Comparison of ENCODE assay signal across 1 cellular context in genomic region chr19:55640043-55640576, GRCh38.
TF ChIP-seq lines count a peak whose summit lies in the region.

No MANE protein-coding gene starts in this region.

TF ChIP-seq in K562, 482 proteins besides CTCF, POLR2A, EP300 and RAD21 (continued from another document and continues in another):
- no peak for TF ChIP-seq IRF9 (tag; IDR thresholded peaks at IDR 0.05)
- no peak; the same call in 1 of the 2 replicates for TF ChIP-seq CREB3 (tag; conservative IDR thresholded peaks at IDR 0.05; ENCODE audit: low read depth)
- no peak for TF ChIP-seq WHSC1 (IDR thresholded peaks at IDR 0.05; ENCODE audit: low read length)
- peak; percentile 53; the same call in 1 of the 2 replicates for TF ChIP-seq TSHZ1 (CRISPR knock-in tag; IDR thresholded peaks at IDR 0.05)
- TF ChIP-seq ZNF695 (CRISPR knock-in tag; IDR thresholded peaks at IDR 0.05), result 0 out of 2 replicates have a peak, but pooled peaks have one; percentile 62
- no peak for TF ChIP-seq GTF3C2 (IDR thresholded peaks at IDR 0.05; ENCODE audit: borderline replicate concordance, extremely low read depth, insufficient read length)
- TF ChIP-seq POU5F1 (IDR thresholded peaks at IDR 0.05; ENCODE audit: borderline replicate concordance, low read depth, low read length, partially characterized antibody), result no peak
- peak; percentile 68 for TF ChIP-seq CCNT2 (IDR thresholded peaks at IDR 0.05; ENCODE audit: borderline replicate concordance, extremely low read depth, insufficient read length, low read depth, low read length)
- TF ChIP-seq ELF4 (CRISPR knock-in tag; IDR thresholded peaks at IDR 0.05), result peak; percentile 48; the same call in 1 of the 2 replicates
- no peak for TF ChIP-seq SMARCC2 (IDR thresholded peaks at IDR 0.05; ENCODE audit: low read depth)
- TF ChIP-seq CEBPG (CRISPR knock-in tag; IDR thresholded peaks at IDR 0.05), result no peak
- no peak for TF ChIP-seq CEBPG (tag; conservative IDR thresholded peaks at IDR 0.05 in 1 of 2, IDR thresholded peaks at IDR 0.05 in 1 of 2)
- TF ChIP-seq ZNF124 (CRISPR knock-in tag; IDR thresholded peaks at IDR 0.05), result peak; percentile 95; the same call in 1 of the 2 replicates
- 0 out of 2 replicates have a peak, but pooled peaks have one; percentile 41 for TF ChIP-seq ZBED1 (IDR thresholded peaks at IDR 0.05)
- TF ChIP-seq ZNF24 (IDR thresholded peaks at IDR 0.05), result no peak
- TF ChIP-seq ZNF444 (CRISPR knock-in tag; IDR thresholded peaks at IDR 0.05), result no peak
- peak; percentile 41; the same call in 1 of the 2 replicates for TF ChIP-seq DEAF1 (CRISPR knock-in tag; IDR thresholded peaks at IDR 0.05)
- peak; percentile 98 for TF ChIP-seq ZNF282 (CRISPR knock-in tag; IDR thresholded peaks at IDR 0.05)
- no peak for TF ChIP-seq DPF2 (IDR thresholded peaks at IDR 0.05)
- no peak for TF ChIP-seq SREBF2 (CRISPR knock-in tag; IDR thresholded peaks at IDR 0.05)
- no peak for TF ChIP-seq ZNF764 (CRISPR knock-in tag; IDR thresholded peaks at IDR 0.05; ENCODE audit: low read depth)
- no peak for TF ChIP-seq PTBP1 (IDR thresholded peaks at IDR 0.05; ENCODE audit: low read depth, low read length)
- TF ChIP-seq FOXJ2 (tag; IDR thresholded peaks at IDR 0.05), result no peak
- peak; percentile 99 for TF ChIP-seq ATF6 (CRISPR knock-in tag; IDR thresholded peaks at IDR 0.05)
- TF ChIP-seq ARID4B (CRISPR knock-in tag; IDR thresholded peaks at IDR 0.05), result peak; percentile 92
- TF ChIP-seq E2F5 (CRISPR knock-in tag; IDR thresholded peaks at IDR 0.05), result peak; percentile 99
- no peak for TF ChIP-seq BACH1 (tag; IDR thresholded peaks at IDR 0.05)
- TF ChIP-seq ZNF740 (CRISPR knock-in tag; IDR thresholded peaks at IDR 0.05), result peak; percentile 91
- no peak for TF ChIP-seq ZNF740 (tag; IDR thresholded peaks at IDR 0.05)
- TF ChIP-seq E2F6 (IDR thresholded peaks at IDR 0.05; ENCODE audit: borderline replicate concordance in 1 of 2, extremely low read depth in 1 of 2, insufficient read depth in 1 of 2, insufficient read length in 1 of 2, low read depth in 1 of 2, low read length in 1 of 2, poor library complexity in 1 of 2, severe bottlenecking in 1 of 2), result peak; percentile 100
- TF ChIP-seq SRSF9 (IDR thresholded peaks at IDR 0.05; ENCODE audit: borderline replicate concordance, low read depth, low read length), result no peak
- 0 out of 2 replicates have a peak, but pooled peaks have one; percentile 38 for TF ChIP-seq MYNN (IDR thresholded peaks at IDR 0.05)
- no peak for TF ChIP-seq MYNN (CRISPR knock-in tag; IDR thresholded peaks at IDR 0.05)
- TF ChIP-seq YY1 (IDR thresholded peaks at IDR 0.05; ENCODE audit: borderline replicate concordance in 1 of 3, control insufficient read depth in 1 of 3, extremely low read depth in 1 of 3, insufficient read depth in 3 of 3, insufficient read length in 1 of 3, insufficient replicate concordance in 2 of 3, low read depth in 1 of 3, low read length in 2 of 3), result no peak
- TF ChIP-seq CBFA2T2 (conservative IDR thresholded peaks at IDR 0.05), result peak; percentile 32; the same call in 1 of the 2 replicates
- TF ChIP-seq HOMEZ (CRISPR knock-in tag; IDR thresholded peaks at IDR 0.05), result no peak
- no peak for TF ChIP-seq RCOR1 (IDR thresholded peaks at IDR 0.05; ENCODE audit: borderline replicate concordance in 1 of 2, low read depth in 2 of 2, low read length in 2 of 2)
- TF ChIP-seq CBFA2T3 (IDR thresholded peaks at IDR 0.05), result peak; percentile 28; the same call in 1 of the 2 replicates
